Comparison of ENCODE assay signal across 8 cellular contexts in genomic region chr17:7438656-7439460, GRCh38. TPM values are rescaled to one million over a fixed set of nuclear protein-coding genes. Genes with fewer than 3 reads are reported as not detected.
A peak's percentile ranks its signal among the peaks of the same experiment; 100 is the strongest.
DNase-seq lines count a peak whose midpoint lies in the region; ATAC-seq and TF ChIP-seq lines count a peak whose summit lies in the region.

No MANE protein-coding gene starts in this region.

- H3K36me3 ChIP-seq in CD4-positive, CD25-positive, alpha-beta regulatory T cell (ENCODE audit: control insufficient read depth, insufficient read depth, low read length): no peaks in the 10 kb centered on the region
- H3K36me3 ChIP-seq in ectodermal cell (ENCODE audit: control insufficient read depth, insufficient read depth, low read length) (no peaks in the 10 kb centered on the region), neuron (ENCODE audit: insufficient read depth, low read length) (no peaks in the 10 kb centered on the region)

- 28 to 31% methylated on average over 11 of the region's 11 CpGs for WGBS in ectodermal cell, 2 experiments

- DNase-seq in CD4-positive, CD25-positive, alpha-beta regulatory T cell: no peak
- DNase-seq in NB4 (ENCODE audit: low read depth): no peak
- no peak for DNase-seq in T1000 (lab: John Stamatoyannopoulos, UW)
- no peak for DNase-seq in activated CD4-positive, CD25-positive, alpha-beta regulatory T cell (lab: John Stamatoyannopoulos, UW)

- H3K27ac ChIP-seq in CD4-positive, CD25-positive, alpha-beta regulatory T cell (ENCODE audit: insufficient read depth, low read length, poor library complexity, severe bottlenecking): no peak overlapping the region
- no peak overlapping the region for H3K27ac ChIP-seq in ectodermal cell (ENCODE audit: insufficient read depth, low read depth, low read length, poor library complexity, severe bottlenecking)

- H3K4me1 ChIP-seq in CD4-positive, CD25-positive, alpha-beta regulatory T cell (ENCODE audit: control insufficient read depth, insufficient read depth, low read length, poor library complexity, severe bottlenecking): peaks cover 56% of the 10 kb centered on the region
- peaks cover 22% of the 10 kb centered on the region for H3K4me1 ChIP-seq in ectodermal cell (ENCODE audit: control insufficient read depth, insufficient read depth, low read length)
- peaks cover 42% of the 10 kb centered on the region for H3K4me1 ChIP-seq in neuron (ENCODE audit: insufficient read depth, low read length)

- H3K4me3 ChIP-seq in CD4-positive, CD25-positive, alpha-beta regulatory T cell (ENCODE audit: low read depth, low read length): no peak overlapping the region
- H3K4me3 ChIP-seq in NB4 (ENCODE audit: low read depth, low read length) (peak overlapping the region; percentile 17), ectodermal cell (ENCODE audit: insufficient read depth, low read depth, low read length) (peak overlapping the region; percentile 41), neuron (ENCODE audit: low read length) (peak overlapping the region; percentile 36)

- peak overlapping the region; percentile 62 to 87 (median 78) for H3K4me3 Mint-ChIP-seq in CD4-positive, CD25-positive, alpha-beta regulatory T cell

- H3K27me3 Mint-ChIP-seq in CD4-positive, CD25-positive, alpha-beta regulatory T cell: peaks cover 64% of the 10 kb centered on the region

- H3K27ac Mint-ChIP-seq in CD4-positive, CD25-positive, alpha-beta regulatory T cell: peak overlapping the region in 2 of 3 donors; percentile 40 to 62

- H3K27me3 ChIP-seq in CD4-positive, CD25-positive, alpha-beta regulatory T cell (ENCODE audit: control insufficient read depth, insufficient read depth, low read length): peaks cover 23% of the 10 kb centered on the region
- H3K27me3 ChIP-seq in ectodermal cell (ENCODE audit: control insufficient read depth, insufficient read depth, low read length, poor library complexity, severe bottlenecking): peaks cover 62% of the 10 kb centered on the region
- peaks cover 29% of the 10 kb centered on the region for H3K27me3 ChIP-seq in neuron (ENCODE audit: insufficient read depth, low read length)

- no peak for ATAC-seq in CD4-positive, CD25-positive, alpha-beta regulatory T cell (ENCODE audit: low read depth in 2 of 2)
- ATAC-seq in HG03520 (IDR thresholded peaks at IDR 0.05; ENCODE audit: unreplicated experiment) (no peak), GM18519 (IDR thresholded peaks at IDR 0.05; ENCODE audit: low FRiP score, unreplicated experiment) (no peak)

- H2AFZ ChIP-seq in neuron (ENCODE audit: low read depth, low read length): no peak overlapping the region

- no peak for TF ChIP-seq POLR2A in NB4 (IDR thresholded peaks at IDR 0.05; ENCODE audit: extremely low read depth, insufficient read length)

- no peaks in the 10 kb centered on the region for H3K9me3 ChIP-seq in CD4-positive, CD25-positive, alpha-beta regulatory T cell (ENCODE audit: control insufficient read depth in 2 of 2, low read length in 2 of 2)
- H3K9me3 ChIP-seq in ectodermal cell (ENCODE audit: control insufficient read depth, low read length) (no peaks in the 10 kb centered on the region), neuron (ENCODE audit: low read length) (no peaks in the 10 kb centered on the region)

- peaks cover 0 to 2% (median 0%) of the 10 kb centered on the region in 7 donors for H3K9me3 Mint-ChIP-seq in CD4-positive, CD25-positive, alpha-beta regulatory T cell

- TF ChIP-seq CTCF in NB4 (IDR thresholded peaks at IDR 0.05; ENCODE audit: low read depth, low read length): no peak

- H3K4me1 Mint-ChIP-seq in CD4-positive, CD25-positive, alpha-beta regulatory T cell: peaks cover 5 to 56% (median 31%) of the 10 kb centered on the region in 4 donors

- H3K36me3 Mint-ChIP-seq in CD4-positive, CD25-positive, alpha-beta regulatory T cell: peaks cover 14% of the 10 kb centered on the region

RNA-seq across cellular contexts. Expression of gene FGF11, which starts 0.5 kb away (rescaled TPM):
- total RNA-seq in CD4-positive, CD25-positive, alpha-beta regulatory T cell: 3.3 TPM
- under 1 TPM in 3 of 4 donors, not detected in 1; 0.07 to 0.27 (median 0.18) TPM for polyA plus RNA-seq in CD4-positive, CD25-positive, alpha-beta regulatory T cell
- 8.4 TPM for polyA plus RNA-seq in ectodermal cell (2013, experiment 1 of 4)
- 7.4 TPM for polyA plus RNA-seq in ectodermal cell (2013, experiment 2 of 4)
- polyA plus RNA-seq in ectodermal cell (2013, experiment 3 of 4): 8.1 TPM
- 10.0 TPM for polyA plus RNA-seq in ectodermal cell (2013, experiment 4 of 4)

RNA-seq across cellular contexts. Expression of gene TMEM102, which starts 3.6 kb away (rescaled TPM):
- total RNA-seq in CD4-positive, CD25-positive, alpha-beta regulatory T cell: 16.8 TPM
- 10 to 100 TPM; 22.3 to 28.4 (median 24.2) TPM for polyA plus RNA-seq in CD4-positive, CD25-positive, alpha-beta regulatory T cell
- polyA plus RNA-seq in ectodermal cell (2013, experiment 1 of 4): 1.4 TPM
- polyA plus RNA-seq in ectodermal cell (2013, experiment 2 of 4): 1.5 TPM
- polyA plus RNA-seq in ectodermal cell (2013, experiment 3 of 4): 1.1 TPM
- polyA plus RNA-seq in ectodermal cell (2013, experiment 4 of 4): 1.2 TPM

RNA-seq across cellular contexts. Expression of gene CHRNB1, which starts 6.0 kb away (rescaled TPM):
- 7.6 TPM for total RNA-seq in CD4-positive, CD25-positive, alpha-beta regulatory T cell
- 10 to 100 TPM; 18.0 to 28.7 (median 27.0) TPM for polyA plus RNA-seq in CD4-positive, CD25-positive, alpha-beta regulatory T cell
- 16.4 TPM for polyA plus RNA-seq in ectodermal cell (2013, experiment 1 of 4)
- 19.3 TPM for polyA plus RNA-seq in ectodermal cell (2013, experiment 2 of 4)
- polyA plus RNA-seq in ectodermal cell (2013, experiment 3 of 4): 16.1 TPM
- polyA plus RNA-seq in ectodermal cell (2013, experiment 4 of 4): 15.9 TPM

RNA-seq across cellular contexts. Expression of gene SPEM3, which starts 10.2 kb away (rescaled TPM):
- not detected for total RNA-seq in CD4-positive, CD25-positive, alpha-beta regulatory T cell
- not detected for polyA plus RNA-seq in CD4-positive, CD25-positive, alpha-beta regulatory T cell
- not detected for polyA plus RNA-seq in ectodermal cell (2013, experiment 1 of 4)
- not detected for polyA plus RNA-seq in ectodermal cell (2013, experiment 2 of 4)
- polyA plus RNA-seq in ectodermal cell (2013, experiment 3 of 4): not detected
- polyA plus RNA-seq in ectodermal cell (2013, experiment 4 of 4): not detected

RNA-seq across cellular contexts. Expression of gene SPEM2, which starts 13.4 kb away (rescaled TPM):
- not detected for total RNA-seq in CD4-positive, CD25-positive, alpha-beta regulatory T cell
- polyA plus RNA-seq in CD4-positive, CD25-positive, alpha-beta regulatory T cell: not detected
- polyA plus RNA-seq in ectodermal cell (2013, experiment 1 of 4): not detected
- polyA plus RNA-seq in ectodermal cell (2013, experiment 2 of 4): not detected
- polyA plus RNA-seq in ectodermal cell (2013, experiment 3 of 4): not detected
- not detected for polyA plus RNA-seq in ectodermal cell (2013, experiment 4 of 4)
